24 cellular contexts compared by ENCODE assay signal in genomic region chr5:33894566-33894965, GRCh38. TPM values are rescaled to one million over a fixed set of nuclear protein-coding genes. Genes with fewer than 3 reads are reported as not detected.
DNase-seq lines count a peak whose midpoint lies in the region; ATAC-seq, FAIRE-seq and TF ChIP-seq lines count a peak whose summit lies in the region.
"Had no signal": no experiment of that assay in that cellular context is flagged by ENCODE, and none has a peak within 500 bp of the region (broad histone marks: within the 10 kb centered on the region; RNA-seq: fewer than 3 reads in every experiment).

No MANE protein-coding gene starts in this region.

- no peak overlapping the region for H3K4me3 ChIP-seq in bronchial epithelial cell (ENCODE audit: low read depth, low read length)
- no peak overlapping the region for H3K4me3 ChIP-seq in H7 (ENCODE audit: insufficient read depth, low read depth, low read length)
- no peak overlapping the region for H3K4me3 ChIP-seq in neuronal stem cell (ENCODE audit: low read length in 2 of 2)
- H3K4me3 ChIP-seq: colonic mucosa, gastrocnemius medialis, left lung, mucosa of descending colon, testis had no signal

- TF ChIP-seq CTCF in bronchial epithelial cell (IDR thresholded peaks at IDR 0.05; ENCODE audit: insufficient read depth, low read length, severe bottlenecking): no peak

- H3K9me3 ChIP-seq in neuronal stem cell (replicated peaks in 1 of 2; ENCODE audit: control insufficient read depth in 2 of 2, insufficient read depth in 1 of 2, low read depth in 1 of 2, low read length in 2 of 2): peaks cover 0 to 5% of the 10 kb centered on the region in 2 donors
- H3K9me3 ChIP-seq: colonic mucosa, gastrocnemius medialis, left lung, mucosa of descending colon, testis had no signal

- H2BK120ac ChIP-seq in neuronal stem cell (ENCODE audit: low read depth, low read length): no peak overlapping the region

- H3K14ac ChIP-seq in neuronal stem cell (ENCODE audit: low read length): no peak overlapping the region

- no peak for ATAC-seq in HG02763 (IDR thresholded peaks at IDR 0.05; ENCODE audit: unreplicated experiment)
- ATAC-seq: gastrocnemius medialis, left lung, mucosa of descending colon, T-helper 17 cell had no signal

- H2AFZ ChIP-seq in neuronal stem cell (ENCODE audit: low read length): no peak overlapping the region

- H2BK5ac ChIP-seq in neuronal stem cell (ENCODE audit: low read length): no peak overlapping the region

- no peaks in the 10 kb centered on the region for H3K79me1 ChIP-seq in neuronal stem cell (ENCODE audit: low read depth, low read length)

- no peak overlapping the region for H4K91ac ChIP-seq in neuronal stem cell (ENCODE audit: low read depth, low read length, poor library complexity)

- no peak overlapping the region for H3K4ac ChIP-seq in neuronal stem cell (ENCODE audit: low read length)

- no peak overlapping the region for H4K8ac ChIP-seq in neuronal stem cell (ENCODE audit: low read depth, low read length)

- H3K27me3 ChIP-seq in bronchial epithelial cell (ENCODE audit: control insufficient read depth, insufficient read depth, low read length) (no peaks in the 10 kb centered on the region), H7 (ENCODE audit: control insufficient read depth, insufficient read depth, low read length) (no peaks in the 10 kb centered on the region; the same call in 1 of the 2 replicates), neuronal stem cell (ENCODE audit: control insufficient read depth in 3 of 3, insufficient read depth in 3 of 3, low read depth in 1 of 3, low read length in 3 of 3) (no peaks in the 10 kb centered on the region)
- H3K27me3 ChIP-seq: colonic mucosa, testis had no signal

- no peak overlapping the region for H3K18ac ChIP-seq in neuronal stem cell (ENCODE audit: low read length)

- peaks cover 7 to 9% of the 10 kb centered on the region in 2 donors for H3K4me1 ChIP-seq in neuronal stem cell (ENCODE audit: control insufficient read depth in 2 of 2, insufficient read depth in 1 of 2, low read depth in 1 of 2, low read length in 2 of 2)
- H3K4me1 ChIP-seq: colonic mucosa, left lung, testis had no signal

- DNase-seq in Daoy (ENCODE audit: low read depth): peak; percentile 54
- peak; percentile 18 for DNase-seq in LHCN-M2 (ENCODE audit: low read depth)
- peak; percentile 30 for DNase-seq in bronchial epithelial cell (ENCODE audit: low read depth)
- peak; percentile 81 for DNase-seq in kidney tubule cell (ENCODE audit: low spot score)
- no peak for DNase-seq in effector CD4-positive, alpha-beta T cell
- DNase-seq in H7: no peak
- DNase-seq in neuronal stem cell (ENCODE audit: low spot score): no peak
- DNase-seq: activated CD4-positive, alpha-beta T cell treated with anti-CD3 and anti-CD28 coated beads, Interleukin-2, amount 50 U/mL, for 4 hours; activated naive CD4-positive, alpha-beta T cell; aorta; CD8-positive, alpha-beta memory T cell; colonic mucosa; DMS53; gastrocnemius medialis; left lung; mucosa of descending colon; NCI-H1105 treated with DMSO at 0.1 percent for 48 hours; NCI-H526; SIG-M5; stimulated activated CD4-positive, alpha-beta T cell treated with anti-CD3 and anti-CD28 coated beads, Interleukin-12 subunit alpha, Interleukin-12 subunit beta, amount 100 ng/mL, for 4 hours; T-helper 17 cell; testis had no signal

- H2BK15ac ChIP-seq in neuronal stem cell (ENCODE audit: low read length): no peak overlapping the region

- H3K23ac ChIP-seq in neuronal stem cell (ENCODE audit: low read depth, low read length, poor library complexity): no peak overlapping the region

- H3K9ac ChIP-seq in neuronal stem cell (ENCODE audit: low read depth, low read length, poor library complexity): no peak overlapping the region

- no peak for FAIRE-seq in bronchial epithelial cell (lab: Jason Lieb, UNC)

- no CpG with 5 or more reads among the region's 1 CpG for WGBS in neuronal stem cell (ENCODE audit: extremely low coverage in 2 of 2, insufficient read length in 2 of 2, insufficient replicate concordance in 1 of 2), 2 donors

- no peak overlapping the region for H2AK5ac ChIP-seq in neuronal stem cell (ENCODE audit: low read depth, low read length)

- no peak overlapping the region for H3K27ac ChIP-seq in neuronal stem cell (replicated peaks; ENCODE audit: low read length)
- H3K27ac ChIP-seq: colonic mucosa, gastrocnemius medialis, left lung, testis, VCaP had no signal

- H2BK12ac ChIP-seq in neuronal stem cell (ENCODE audit: low read length): no peak overlapping the region

- H3K36me3 ChIP-seq in bronchial epithelial cell (ENCODE audit: control insufficient read depth, insufficient read depth, low read length) (no peaks in the 10 kb centered on the region), H7 (replicated peaks; ENCODE audit: control insufficient read depth, insufficient read depth, low read length) (no peaks in the 10 kb centered on the region), neuronal stem cell (replicated peaks in 1 of 2; ENCODE audit: control insufficient read depth in 2 of 2, insufficient read depth in 2 of 2, low read length in 2 of 2) (no peaks in the 10 kb centered on the region)
- H3K36me3 ChIP-seq: colonic mucosa, gastrocnemius medialis, left lung had no signal

- H3K4me2 ChIP-seq in neuronal stem cell (ENCODE audit: insufficient read depth, low read length, poor library complexity, severe bottlenecking): no peak overlapping the region

RNA-seq across cellular contexts. Expression of gene ADAMTS12, which starts 2.8 kb away (rescaled TPM):
- total RNA-seq in Daoy (2014; rRNA removed; shearing (Covaris generic)): 3.5 TPM in 2 replicates
- 8.2 and 11.6 TPM in 2 replicates for total RNA-seq in LHCN-M2 (2014; rRNA removed)
- 47.3 TPM for polyA plus RNA-seq in LHCN-M2 (2012)
- 0.26 TPM in 1 of 2 replicates, not detected in the other for total RNA-seq in bronchial epithelial cell
- total RNA-seq in H7 (2014; rRNA removed; shearing (Covaris generic)): 2.7 and 3.0 TPM in 2 replicates
- 11.1 TPM for polyA plus RNA-seq in neuronal stem cell (2013, experiment 1 of 2)
- 10.7 TPM for polyA plus RNA-seq in neuronal stem cell (2013, experiment 2 of 2)
- total RNA-seq: CD8-positive, alpha-beta memory T cell; T-helper 17 cell had no signal
- polyA plus RNA-seq: CD8-positive, alpha-beta memory T cell had no signal

RNA-seq across cellular contexts. Expression of gene RXFP3, which starts 41.6 kb away (rescaled TPM):
- not detected in 2 replicates for total RNA-seq in Daoy (2014; rRNA removed; shearing (Covaris generic))
- total RNA-seq in LHCN-M2 (2014; rRNA removed) (not detected in 2 replicates), bronchial epithelial cell (not detected in 2 replicates)
- not detected for polyA plus RNA-seq in LHCN-M2 (2012)
- 0.22 TPM in 1 of 2 replicates, not detected in the other for total RNA-seq in H7 (2014; rRNA removed; shearing (Covaris generic))
- polyA plus RNA-seq in neuronal stem cell (2013, experiment 1 of 2): not detected
- polyA plus RNA-seq in neuronal stem cell (2013, experiment 2 of 2): not detected
- total RNA-seq: aorta; CD8-positive, alpha-beta memory T cell; colonic mucosa; gastrocnemius medialis; left lung; mucosa of descending colon; T-helper 17 cell; testis had no signal
- polyA plus RNA-seq: aorta; CD8-positive, alpha-beta memory T cell had no signal

Comparison
In these comparisons a context has a peak if more than half of its experiments do, and no peak if none do; other contexts are left out.
1. DNase-seq: peak in Daoy (single experiment), LHCN-M2 (single experiment), bronchial epithelial cell (single experiment) and kidney tubule cell (single experiment); none in effector CD4-positive, alpha-beta T cell (single experiment), H7 (single experiment) and neuronal stem cell (single experiment).